Comparison of ENCODE assay signal across 1 cellular context in genomic region chr12:51922146-51922545, GRCh38.
TF ChIP-seq lines count a peak whose summit lies in the region.

No MANE protein-coding gene starts in this region.

TF ChIP-seq in IMR-90, 13 proteins besides CTCF, POLR2A, EP300 and RAD21:
- TF ChIP-seq RCOR1 (IDR thresholded peaks at IDR 0.05; ENCODE audit: insufficient replicate concordance, low read length): no peak
